ENCODE assay signal across 6 cellular contexts in genomic region chr17:61625564-61625963, GRCh38.
"Had no signal": no experiment of that assay in that cellular context is flagged by ENCODE, and none has a peak within 500 bp of the region (broad histone marks: within the 10 kb centered on the region; RNA-seq: fewer than 3 reads in every experiment).

No MANE protein-coding gene starts in this region.

- FAIRE-seq: GM12891, GM12892, GM18507, GM19239 had no signal

- DNase-seq: GDM1, GF-D8 had no signal
